In genomic region chr4:25405453-25405852, GRCh38 we compare ENCODE assay signal across 7 cellular contexts.
"Had no signal": no experiment of that assay in that cellular context is flagged by ENCODE, and none has a peak within 500 bp of the region (broad histone marks: within the 10 kb centered on the region; RNA-seq: fewer than 3 reads in every experiment).

No MANE protein-coding gene starts in this region.

- H3K9ac ChIP-seq: GM23248 had no signal

- H2AFZ ChIP-seq: GM23248 had no signal

- H3K4me1 ChIP-seq: HAP-1 had no signal

- H3K9me3 ChIP-seq: HAP-1 had no signal

- H3K4me3 ChIP-seq: GM23248, HAP-1, K562 had no signal

- ATAC-seq: HCT116, K562 had no signal

- DNase-seq: GOT3, H7, KG1 had no signal

- H3K27ac ChIP-seq: GM23248 had no signal
